ENCODE assay signal across 2 cellular contexts in genomic region chr10:63548860-63549259, GRCh38.
A peak's percentile ranks its signal among the peaks of the same experiment; 100 is the strongest.
TF ChIP-seq lines count a peak whose summit lies in the region.

No MANE protein-coding gene starts in this region.

TF ChIP-seq in HepG2, 621 proteins besides CTCF, POLR2A, EP300 and RAD21:
- TF ChIP-seq SIX1 (CRISPR knock-in tag; IDR thresholded peaks at IDR 0.05; ENCODE audit: borderline replicate concordance): peak; percentile 82; the same call in 1 of the 2 replicates
- TF ChIP-seq NR2F2 (IDR thresholded peaks at IDR 0.05; ENCODE audit: borderline replicate concordance, low read depth): peak; percentile 76
- no peak for TF ChIP-seq DR1 (CRISPR knock-in tag; IDR thresholded peaks at IDR 0.05)
- TF ChIP-seq TARDBP (CRISPR knock-in tag; IDR thresholded peaks at IDR 0.05): no peak
- TF ChIP-seq ZSCAN20 (CRISPR knock-in tag; IDR thresholded peaks at IDR 0.05; ENCODE audit: borderline replicate concordance): no peak
- TF ChIP-seq ZNF512 (CRISPR knock-in tag; IDR thresholded peaks at IDR 0.05): no peak
- no peak for TF ChIP-seq ZNF432 (CRISPR knock-in tag; IDR thresholded peaks at IDR 0.05; ENCODE audit: borderline replicate concordance)
- no peak for TF ChIP-seq SRY (CRISPR knock-in tag; IDR thresholded peaks at IDR 0.05)
- TF ChIP-seq KDM5A (IDR thresholded peaks at IDR 0.05; ENCODE audit: borderline replicate concordance, low read length): no peak
- TF ChIP-seq, protein P1, sequence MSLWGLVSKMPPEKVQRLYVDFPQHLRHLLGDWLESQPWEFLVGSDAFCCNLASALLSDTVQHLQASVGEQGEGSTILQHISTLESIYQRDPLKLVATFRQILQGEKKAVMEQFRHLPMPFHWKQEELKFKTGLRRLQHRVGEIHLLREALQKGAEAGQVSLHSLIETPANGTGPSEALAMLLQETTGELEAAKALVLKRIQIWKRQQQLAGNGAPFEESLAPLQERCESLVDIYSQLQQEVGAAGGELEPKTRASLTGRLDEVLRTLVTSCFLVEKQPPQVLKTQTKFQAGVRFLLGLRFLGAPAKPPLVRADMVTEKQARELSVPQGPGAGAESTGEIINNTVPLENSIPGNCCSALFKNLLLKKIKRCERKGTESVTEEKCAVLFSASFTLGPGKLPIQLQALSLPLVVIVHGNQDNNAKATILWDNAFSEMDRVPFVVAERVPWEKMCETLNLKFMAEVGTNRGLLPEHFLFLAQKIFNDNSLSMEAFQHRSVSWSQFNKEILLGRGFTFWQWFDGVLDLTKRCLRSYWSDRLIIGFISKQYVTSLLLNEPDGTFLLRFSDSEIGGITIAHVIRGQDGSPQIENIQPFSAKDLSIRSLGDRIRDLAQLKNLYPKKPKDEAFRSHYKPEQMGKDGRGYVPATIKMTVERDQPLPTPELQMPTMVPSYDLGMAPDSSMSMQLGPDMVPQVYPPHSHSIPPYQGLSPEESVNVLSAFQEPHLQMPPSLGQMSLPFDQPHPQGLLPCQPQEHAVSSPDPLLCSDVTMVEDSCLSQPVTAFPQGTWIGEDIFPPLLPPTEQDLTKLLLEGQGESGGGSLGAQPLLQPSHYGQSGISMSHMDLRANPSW (CRISPR knock-in tag; IDR thresholded peaks at IDR 0.05; ENCODE audit: borderline replicate concordance): no peak
- TF ChIP-seq NR2F6 (IDR thresholded peaks at IDR 0.05): peak; percentile 67
- no peak for TF ChIP-seq NR2F6 (CRISPR knock-in tag; IDR thresholded peaks at IDR 0.05)
- TF ChIP-seq ZNF263 (CRISPR knock-in tag; IDR thresholded peaks at IDR 0.05): no peak

TF ChIP-seq in HCT116, 20 proteins besides CTCF, POLR2A, EP300 and RAD21:
- TF ChIP-seq CEBPB (IDR thresholded peaks at IDR 0.05; ENCODE audit: low read depth) (no peak), YY1 (IDR thresholded peaks at IDR 0.05; ENCODE audit: extremely low read depth, insufficient replicate concordance, low read depth, low read length) (no peak), ZNF274 (IDR thresholded peaks at IDR 0.05; ENCODE audit: low read depth, low read length) (no peak), SP1 (IDR thresholded peaks at IDR 0.05; ENCODE audit: low read depth) (no peak), CBX3 (IDR thresholded peaks at IDR 0.05; ENCODE audit: low read depth) (no peak), FOSL1 (IDR thresholded peaks at IDR 0.05; ENCODE audit: low read depth) (no peak), ATF3 (IDR thresholded peaks at IDR 0.05) (no peak), SRF (IDR thresholded peaks at IDR 0.05; ENCODE audit: low read depth) (no peak), SIN3A (IDR thresholded peaks at IDR 0.05; ENCODE audit: low read depth) (no peak), JUND (IDR thresholded peaks at IDR 0.05) (no peak), EGR1 (IDR thresholded peaks at IDR 0.05; ENCODE audit: low read depth) (no peak), REST (IDR thresholded peaks at IDR 0.05; ENCODE audit: low read depth) (no peak), ZFX (IDR thresholded peaks at IDR 0.05) (no peak)
- TF ChIP-seq, protein P2, sequence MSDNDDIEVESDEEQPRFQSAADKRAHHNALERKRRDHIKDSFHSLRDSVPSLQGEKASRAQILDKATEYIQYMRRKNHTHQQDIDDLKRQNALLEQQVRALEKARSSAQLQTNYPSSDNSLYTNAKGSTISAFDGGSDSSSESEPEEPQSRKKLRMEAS (IDR thresholded peaks at IDR 0.05): no peak
